In the genomic region with DNA sequence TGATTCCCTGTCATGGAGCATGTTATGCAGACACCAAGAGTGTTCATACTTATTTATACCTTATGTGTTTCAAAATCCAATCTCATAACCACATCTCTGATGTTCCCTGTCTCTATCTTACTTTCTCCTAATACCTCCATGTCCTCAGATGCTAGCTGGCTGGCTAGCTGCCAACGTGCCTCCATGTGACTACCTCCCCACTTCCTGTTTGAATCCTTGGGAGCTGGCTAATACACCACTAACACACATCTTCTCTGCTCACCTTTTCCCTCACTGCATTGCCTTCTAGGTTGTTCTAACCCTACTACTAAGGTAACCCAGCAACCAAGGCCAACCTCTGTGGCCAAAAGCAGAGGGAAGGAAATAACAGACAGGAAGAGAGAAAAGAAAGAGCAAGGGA, we compare ENCODE assay signal across 1 cellular context.
TF ChIP-seq lines count a peak whose summit lies in the region.

No MANE protein-coding gene starts in this region.

TF ChIP-seq in IMR-90, 13 proteins besides CTCF, POLR2A, EP300 and RAD21:
- no peak for TF ChIP-seq SMC3 (IDR thresholded peaks at IDR 0.05; ENCODE audit: low read depth, low read length)
- TF ChIP-seq, protein P1, sequence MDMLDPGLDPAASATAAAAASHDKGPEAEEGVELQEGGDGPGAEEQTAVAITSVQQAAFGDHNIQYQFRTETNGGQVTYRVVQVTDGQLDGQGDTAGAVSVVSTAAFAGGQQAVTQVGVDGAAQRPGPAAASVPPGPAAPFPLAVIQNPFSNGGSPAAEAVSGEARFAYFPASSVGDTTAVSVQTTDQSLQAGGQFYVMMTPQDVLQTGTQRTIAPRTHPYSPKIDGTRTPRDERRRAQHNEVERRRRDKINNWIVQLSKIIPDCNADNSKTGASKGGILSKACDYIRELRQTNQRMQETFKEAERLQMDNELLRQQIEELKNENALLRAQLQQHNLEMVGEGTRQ (IDR thresholded peaks at IDR 0.05; ENCODE audit: low read depth, low read length): peak; percentile 42; the same call in 1 of the 2 replicates
- TF ChIP-seq MAFK (IDR thresholded peaks at IDR 0.05; ENCODE audit: low read depth, low read length): no peak
